13 cellular contexts compared by ENCODE assay signal in the genomic region with DNA sequence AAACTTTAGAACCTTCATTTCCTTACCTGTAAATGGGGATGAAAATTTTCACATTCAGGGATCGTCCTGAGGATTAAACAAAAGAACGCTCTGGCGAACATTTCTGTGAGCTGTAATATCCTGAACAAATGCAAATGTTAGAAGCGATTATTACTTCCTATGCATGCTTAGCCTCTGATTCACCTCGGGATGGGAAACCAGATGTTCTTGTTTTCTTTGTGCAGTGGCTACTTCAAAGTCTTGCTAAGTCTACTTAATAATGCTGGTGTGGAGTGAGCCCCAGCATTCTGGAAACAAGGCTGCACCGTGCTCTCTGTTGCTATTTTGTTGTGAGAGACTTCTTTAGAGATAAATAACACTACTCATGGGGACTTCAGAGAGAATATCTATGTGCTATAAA.
DNase-seq lines count a peak whose midpoint lies in the region; ATAC-seq and TF ChIP-seq lines count a peak whose summit lies in the region.
"Had no signal": no experiment of that assay in that cellular context is flagged by ENCODE, and none has a peak within 500 bp of the region (broad histone marks: within the 10 kb centered on the region; RNA-seq: fewer than 3 reads in every experiment).

No MANE protein-coding gene starts in this region.

- peaks cover 90% of the 10 kb centered on the region for H3K4me1 Mint-ChIP-seq in WTC11

- H3K4me3 ChIP-seq in HFF-Myc (replicated peaks; ENCODE audit: low read depth, low read length) (no peak overlapping the region), foreskin fibroblast (ENCODE audit: low read depth in 1 of 2, low read length in 2 of 2) (no peak overlapping the region)
- H3K4me3 ChIP-seq: K562 had no signal

- POLR2A ChIA-PET in WTC11 (lab: Charles Lee), result no interaction called here

- H3K9me3 Mint-ChIP-seq in WTC11, result no peaks in the 10 kb centered on the region
- H3K9me3 Mint-ChIP-seq: dendritic cell treated with granulocyte-macrophage colony-stimulating factor and Interleukin-4, amounts not matched to agents 40 ng/mL and 50 ng/mL, for 4 days had no signal

- H3K36me3 Mint-ChIP-seq in WTC11, result peaks cover 49% of the 10 kb centered on the region

- H3K4me3 Mint-ChIP-seq in WTC11, result no peak overlapping the region
- H3K4me3 Mint-ChIP-seq: dendritic cell treated with granulocyte-macrophage colony-stimulating factor and Interleukin-4, amounts not matched to agents 40 ng/mL and 50 ng/mL, for 4 days had no signal

- DNase-seq in HFF-Myc (ENCODE audit: extremely low read depth, low read depth), result peak; percentile 92
- DNase-seq in WTC11 (ENCODE audit: low spot score), result no peak
- DNase-seq in foreskin fibroblast, result peak; percentile 86 to 90
- DNase-seq in smooth muscle cell of the brain vasculature (ENCODE audit: low read depth, low spot score), result peak; percentile 72
- DNase-seq in activated T-cell treated with anti-CD3 and anti-CD28 coated beads, Interleukin-2, amount 50 U/mL, for 1 hour, result no peak
- no peak for DNase-seq in RPMI8226
- no peak for DNase-seq in superior temporal gyrus (ENCODE audit: extremely low spot score)
- no peak for DNase-seq in activated naive CD4-positive, alpha-beta T cell treated with Interleukin-2 at 50 U/mL for 16 hours
- DNase-seq: DMS79 treated with DMSO at 0.1 percent for 48 hours; kidney; stimulated activated naive CD4-positive, alpha-beta T cell treated with Interleukin-2 at 50 U/mL for 16 hours had no signal

- no peaks in the 10 kb centered on the region; the same call in 1 of the 2 replicates for H3K27me3 Mint-ChIP-seq in WTC11 (ENCODE audit: low read depth)
- H3K27me3 Mint-ChIP-seq: dendritic cell treated with granulocyte-macrophage colony-stimulating factor and Interleukin-4, amounts not matched to agents 40 ng/mL and 50 ng/mL, for 4 days had no signal

- CTCF ChIA-PET in WTC11 (lab: Charles Lee), result interaction anchor here (1.6 kb wide), 1 partner anchor 68 kb away, joined by 6 read pairs; no protein-coding TSS in a partner anchor

- no peak for TF ChIP-seq CTCF in HFF-Myc (IDR thresholded peaks at IDR 0.05; ENCODE audit: low read depth, low read length, missing control alignments)
- TF ChIP-seq CTCF in WTC11 (IDR thresholded peaks at IDR 0.05), result no peak
- no peak for TF ChIP-seq CTCF in foreskin fibroblast (IDR thresholded peaks at IDR 0.05; ENCODE audit: low read depth, low read length)

- 0 out of 2 replicates have a peak overlapping the region, but pooled peaks have one; percentile 18 for H3K27ac Mint-ChIP-seq in WTC11

- no peak for ATAC-seq in WTC11
- ATAC-seq: K562 had no signal

TF ChIP-seq in WTC11, 78 proteins besides CTCF, POLR2A, EP300 and RAD21:
- no peak for TF ChIP-seq ELF4 (CRISPR knock-in tag; IDR thresholded peaks at IDR 0.05; ENCODE audit: low read depth)
- TF ChIP-seq, protein P1, sequence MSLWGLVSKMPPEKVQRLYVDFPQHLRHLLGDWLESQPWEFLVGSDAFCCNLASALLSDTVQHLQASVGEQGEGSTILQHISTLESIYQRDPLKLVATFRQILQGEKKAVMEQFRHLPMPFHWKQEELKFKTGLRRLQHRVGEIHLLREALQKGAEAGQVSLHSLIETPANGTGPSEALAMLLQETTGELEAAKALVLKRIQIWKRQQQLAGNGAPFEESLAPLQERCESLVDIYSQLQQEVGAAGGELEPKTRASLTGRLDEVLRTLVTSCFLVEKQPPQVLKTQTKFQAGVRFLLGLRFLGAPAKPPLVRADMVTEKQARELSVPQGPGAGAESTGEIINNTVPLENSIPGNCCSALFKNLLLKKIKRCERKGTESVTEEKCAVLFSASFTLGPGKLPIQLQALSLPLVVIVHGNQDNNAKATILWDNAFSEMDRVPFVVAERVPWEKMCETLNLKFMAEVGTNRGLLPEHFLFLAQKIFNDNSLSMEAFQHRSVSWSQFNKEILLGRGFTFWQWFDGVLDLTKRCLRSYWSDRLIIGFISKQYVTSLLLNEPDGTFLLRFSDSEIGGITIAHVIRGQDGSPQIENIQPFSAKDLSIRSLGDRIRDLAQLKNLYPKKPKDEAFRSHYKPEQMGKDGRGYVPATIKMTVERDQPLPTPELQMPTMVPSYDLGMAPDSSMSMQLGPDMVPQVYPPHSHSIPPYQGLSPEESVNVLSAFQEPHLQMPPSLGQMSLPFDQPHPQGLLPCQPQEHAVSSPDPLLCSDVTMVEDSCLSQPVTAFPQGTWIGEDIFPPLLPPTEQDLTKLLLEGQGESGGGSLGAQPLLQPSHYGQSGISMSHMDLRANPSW (CRISPR knock-in tag; conservative IDR thresholded peaks at IDR 0.05; ENCODE audit: low read depth), result no peak
- TF ChIP-seq, protein P2, sequence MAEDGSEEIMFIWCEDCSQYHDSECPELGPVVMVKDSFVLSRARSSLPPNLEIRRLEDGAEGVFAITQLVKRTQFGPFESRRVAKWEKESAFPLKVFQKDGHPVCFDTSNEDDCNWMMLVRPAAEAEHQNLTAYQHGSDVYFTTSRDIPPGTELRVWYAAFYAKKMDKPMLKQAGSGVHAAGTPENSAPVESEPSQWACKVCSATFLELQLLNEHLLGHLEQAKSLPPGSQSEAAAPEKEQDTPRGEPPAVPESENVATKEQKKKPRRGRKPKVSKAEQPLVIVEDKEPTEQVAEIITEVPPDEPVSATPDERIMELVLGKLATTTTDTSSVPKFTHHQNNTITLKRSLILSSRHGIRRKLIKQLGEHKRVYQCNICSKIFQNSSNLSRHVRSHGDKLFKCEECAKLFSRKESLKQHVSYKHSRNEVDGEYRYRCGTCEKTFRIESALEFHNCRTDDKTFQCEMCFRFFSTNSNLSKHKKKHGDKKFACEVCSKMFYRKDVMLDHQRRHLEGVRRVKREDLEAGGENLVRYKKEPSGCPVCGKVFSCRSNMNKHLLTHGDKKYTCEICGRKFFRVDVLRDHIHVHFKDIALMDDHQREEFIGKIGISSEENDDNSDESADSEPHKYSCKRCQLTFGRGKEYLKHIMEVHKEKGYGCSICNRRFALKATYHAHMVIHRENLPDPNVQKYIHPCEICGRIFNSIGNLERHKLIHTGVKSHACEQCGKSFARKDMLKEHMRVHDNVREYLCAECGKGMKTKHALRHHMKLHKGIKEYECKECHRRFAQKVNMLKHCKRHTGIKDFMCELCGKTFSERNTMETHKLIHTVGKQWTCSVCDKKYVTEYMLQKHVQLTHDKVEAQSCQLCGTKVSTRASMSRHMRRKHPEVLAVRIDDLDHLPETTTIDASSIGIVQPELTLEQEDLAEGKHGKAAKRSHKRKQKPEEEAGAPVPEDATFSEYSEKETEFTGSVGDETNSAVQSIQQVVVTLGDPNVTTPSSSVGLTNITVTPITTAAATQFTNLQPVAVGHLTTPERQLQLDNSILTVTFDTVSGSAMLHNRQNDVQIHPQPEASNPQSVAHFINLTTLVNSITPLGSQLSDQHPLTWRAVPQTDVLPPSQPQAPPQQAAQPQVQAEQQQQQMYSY (CRISPR knock-in tag; IDR thresholded peaks at IDR 0.05), result no peak
- TF ChIP-seq, protein P3, sequence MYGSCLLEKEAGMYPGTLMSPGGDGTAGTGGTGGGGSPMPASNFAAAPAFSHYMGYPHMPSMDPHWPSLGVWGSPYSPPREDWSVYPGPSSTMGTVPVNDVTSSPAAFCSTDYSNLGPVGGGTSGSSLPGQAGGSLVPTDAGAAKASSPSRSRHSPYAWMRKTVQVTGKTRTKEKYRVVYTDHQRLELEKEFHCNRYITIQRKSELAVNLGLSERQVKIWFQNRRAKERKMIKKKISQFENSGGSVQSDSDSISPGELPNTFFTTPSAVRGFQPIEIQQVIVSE (CRISPR knock-in tag; IDR thresholded peaks at IDR 0.05; ENCODE audit: borderline replicate concordance), result no peak
- no peak for TF ChIP-seq ZNF138 (CRISPR knock-in tag; conservative IDR thresholded peaks at IDR 0.05)
- no peak for TF ChIP-seq SMAD4 (CRISPR knock-in tag; IDR thresholded peaks at IDR 0.05)
- TF ChIP-seq KAT7 (CRISPR knock-in tag; IDR thresholded peaks at IDR 0.05; ENCODE audit: borderline replicate concordance), result no peak
- TF ChIP-seq TP53 (CRISPR knock-in tag; IDR thresholded peaks at IDR 0.05), result no peak
- no peak for TF ChIP-seq TCF7 (CRISPR knock-in tag; IDR thresholded peaks at IDR 0.05; ENCODE audit: low read depth)

Comparison
In these comparisons a context has a peak if more than half of its experiments do, and no peak if none do; other contexts are left out.
1. DNase-seq: peak in HFF-Myc (single experiment), foreskin fibroblast (2 of 2) and smooth muscle cell of the brain vasculature (single experiment); none in WTC11 (single experiment), activated T-cell treated with anti-CD3 and anti-CD28 coated beads, Interleukin-2, amount 50 U/mL, for 1 hour (single experiment), RPMI8226 (single experiment), superior temporal gyrus (single experiment) and activated naive CD4-positive, alpha-beta T cell treated with Interleukin-2 at 50 U/mL for 16 hours (single experiment).